In the genomic region with DNA sequence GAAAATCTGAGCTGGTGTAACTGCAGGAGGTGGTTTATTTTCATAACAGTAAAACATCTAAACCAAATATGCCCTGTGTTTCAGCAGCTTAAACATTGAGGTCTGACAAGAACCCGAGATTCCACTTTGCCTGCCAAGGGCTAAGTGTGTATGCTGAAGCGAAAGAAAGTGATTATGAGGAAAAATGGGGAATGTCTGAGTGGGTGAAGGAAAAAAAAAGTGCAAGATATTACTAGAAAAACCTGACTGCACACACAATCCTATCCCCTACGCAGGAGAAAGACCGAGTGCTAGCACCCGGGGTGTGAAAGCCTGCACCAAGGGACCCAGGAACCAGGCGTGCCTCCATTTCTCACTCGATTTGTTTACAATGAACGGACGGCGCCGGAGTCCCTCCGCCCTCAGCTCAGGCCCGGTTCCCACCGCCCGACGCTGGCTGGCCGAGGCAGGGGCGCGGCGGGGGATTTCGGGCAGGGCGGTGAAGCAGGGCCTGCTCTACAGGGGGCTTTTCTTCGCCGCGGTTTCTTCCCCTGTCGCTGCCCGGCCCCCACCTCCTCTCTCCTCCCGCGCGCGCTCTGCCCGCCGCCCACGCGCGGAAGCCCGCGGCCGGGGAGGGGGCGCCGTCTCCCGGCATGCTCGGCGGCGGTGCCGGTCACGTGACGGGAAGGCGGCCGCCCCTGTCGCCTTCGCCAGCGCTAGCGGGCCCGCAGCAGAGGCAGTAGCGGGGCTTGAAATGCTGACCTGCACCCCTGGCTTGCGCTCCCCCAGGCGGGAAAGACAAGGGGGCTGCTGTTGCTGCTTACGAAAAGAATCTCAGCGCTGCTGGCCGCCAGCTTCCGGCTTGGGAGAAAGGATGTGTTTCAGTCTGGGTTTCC, we compare ENCODE assay signal across 1 cellular context.
A peak's percentile ranks its signal among the peaks of the same experiment; 100 is the strongest.
TF ChIP-seq lines count a peak whose summit lies in the region.

No MANE protein-coding gene starts in this region.

TF ChIP-seq in K562, 482 proteins besides CTCF, POLR2A, EP300 and RAD21 (continued from another document and continues in another):
- TF ChIP-seq, protein P1, sequence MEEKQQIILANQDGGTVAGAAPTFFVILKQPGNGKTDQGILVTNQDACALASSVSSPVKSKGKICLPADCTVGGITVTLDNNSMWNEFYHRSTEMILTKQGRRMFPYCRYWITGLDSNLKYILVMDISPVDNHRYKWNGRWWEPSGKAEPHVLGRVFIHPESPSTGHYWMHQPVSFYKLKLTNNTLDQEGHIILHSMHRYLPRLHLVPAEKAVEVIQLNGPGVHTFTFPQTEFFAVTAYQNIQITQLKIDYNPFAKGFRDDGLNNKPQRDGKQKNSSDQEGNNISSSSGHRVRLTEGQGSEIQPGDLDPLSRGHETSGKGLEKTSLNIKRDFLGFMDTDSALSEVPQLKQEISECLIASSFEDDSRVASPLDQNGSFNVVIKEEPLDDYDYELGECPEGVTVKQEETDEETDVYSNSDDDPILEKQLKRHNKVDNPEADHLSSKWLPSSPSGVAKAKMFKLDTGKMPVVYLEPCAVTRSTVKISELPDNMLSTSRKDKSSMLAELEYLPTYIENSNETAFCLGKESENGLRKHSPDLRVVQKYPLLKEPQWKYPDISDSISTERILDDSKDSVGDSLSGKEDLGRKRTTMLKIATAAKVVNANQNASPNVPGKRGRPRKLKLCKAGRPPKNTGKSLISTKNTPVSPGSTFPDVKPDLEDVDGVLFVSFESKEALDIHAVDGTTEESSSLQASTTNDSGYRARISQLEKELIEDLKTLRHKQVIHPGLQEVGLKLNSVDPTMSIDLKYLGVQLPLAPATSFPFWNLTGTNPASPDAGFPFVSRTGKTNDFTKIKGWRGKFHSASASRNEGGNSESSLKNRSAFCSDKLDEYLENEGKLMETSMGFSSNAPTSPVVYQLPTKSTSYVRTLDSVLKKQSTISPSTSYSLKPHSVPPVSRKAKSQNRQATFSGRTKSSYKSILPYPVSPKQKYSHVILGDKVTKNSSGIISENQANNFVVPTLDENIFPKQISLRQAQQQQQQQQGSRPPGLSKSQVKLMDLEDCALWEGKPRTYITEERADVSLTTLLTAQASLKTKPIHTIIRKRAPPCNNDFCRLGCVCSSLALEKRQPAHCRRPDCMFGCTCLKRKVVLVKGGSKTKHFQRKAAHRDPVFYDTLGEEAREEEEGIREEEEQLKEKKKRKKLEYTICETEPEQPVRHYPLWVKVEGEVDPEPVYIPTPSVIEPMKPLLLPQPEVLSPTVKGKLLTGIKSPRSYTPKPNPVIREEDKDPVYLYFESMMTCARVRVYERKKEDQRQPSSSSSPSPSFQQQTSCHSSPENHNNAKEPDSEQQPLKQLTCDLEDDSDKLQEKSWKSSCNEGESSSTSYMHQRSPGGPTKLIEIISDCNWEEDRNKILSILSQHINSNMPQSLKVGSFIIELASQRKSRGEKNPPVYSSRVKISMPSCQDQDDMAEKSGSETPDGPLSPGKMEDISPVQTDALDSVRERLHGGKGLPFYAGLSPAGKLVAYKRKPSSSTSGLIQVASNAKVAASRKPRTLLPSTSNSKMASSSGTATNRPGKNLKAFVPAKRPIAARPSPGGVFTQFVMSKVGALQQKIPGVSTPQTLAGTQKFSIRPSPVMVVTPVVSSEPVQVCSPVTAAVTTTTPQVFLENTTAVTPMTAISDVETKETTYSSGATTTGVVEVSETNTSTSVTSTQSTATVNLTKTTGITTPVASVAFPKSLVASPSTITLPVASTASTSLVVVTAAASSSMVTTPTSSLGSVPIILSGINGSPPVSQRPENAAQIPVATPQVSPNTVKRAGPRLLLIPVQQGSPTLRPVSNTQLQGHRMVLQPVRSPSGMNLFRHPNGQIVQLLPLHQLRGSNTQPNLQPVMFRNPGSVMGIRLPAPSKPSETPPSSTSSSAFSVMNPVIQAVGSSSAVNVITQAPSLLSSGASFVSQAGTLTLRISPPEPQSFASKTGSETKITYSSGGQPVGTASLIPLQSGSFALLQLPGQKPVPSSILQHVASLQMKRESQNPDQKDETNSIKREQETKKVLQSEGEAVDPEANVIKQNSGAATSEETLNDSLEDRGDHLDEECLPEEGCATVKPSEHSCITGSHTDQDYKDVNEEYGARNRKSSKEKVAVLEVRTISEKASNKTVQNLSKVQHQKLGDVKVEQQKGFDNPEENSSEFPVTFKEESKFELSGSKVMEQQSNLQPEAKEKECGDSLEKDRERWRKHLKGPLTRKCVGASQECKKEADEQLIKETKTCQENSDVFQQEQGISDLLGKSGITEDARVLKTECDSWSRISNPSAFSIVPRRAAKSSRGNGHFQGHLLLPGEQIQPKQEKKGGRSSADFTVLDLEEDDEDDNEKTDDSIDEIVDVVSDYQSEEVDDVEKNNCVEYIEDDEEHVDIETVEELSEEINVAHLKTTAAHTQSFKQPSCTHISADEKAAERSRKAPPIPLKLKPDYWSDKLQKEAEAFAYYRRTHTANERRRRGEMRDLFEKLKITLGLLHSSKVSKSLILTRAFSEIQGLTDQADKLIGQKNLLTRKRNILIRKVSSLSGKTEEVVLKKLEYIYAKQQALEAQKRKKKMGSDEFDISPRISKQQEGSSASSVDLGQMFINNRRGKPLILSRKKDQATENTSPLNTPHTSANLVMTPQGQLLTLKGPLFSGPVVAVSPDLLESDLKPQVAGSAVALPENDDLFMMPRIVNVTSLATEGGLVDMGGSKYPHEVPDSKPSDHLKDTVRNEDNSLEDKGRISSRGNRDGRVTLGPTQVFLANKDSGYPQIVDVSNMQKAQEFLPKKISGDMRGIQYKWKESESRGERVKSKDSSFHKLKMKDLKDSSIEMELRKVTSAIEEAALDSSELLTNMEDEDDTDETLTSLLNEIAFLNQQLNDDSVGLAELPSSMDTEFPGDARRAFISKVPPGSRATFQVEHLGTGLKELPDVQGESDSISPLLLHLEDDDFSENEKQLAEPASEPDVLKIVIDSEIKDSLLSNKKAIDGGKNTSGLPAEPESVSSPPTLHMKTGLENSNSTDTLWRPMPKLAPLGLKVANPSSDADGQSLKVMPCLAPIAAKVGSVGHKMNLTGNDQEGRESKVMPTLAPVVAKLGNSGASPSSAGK (IDR thresholded peaks at IDR 0.05), result peak; percentile 96
- TF ChIP-seq MAFG (tag; conservative IDR thresholded peaks at IDR 0.05), result no peak
- TF ChIP-seq MECOM (CRISPR knock-in tag; IDR thresholded peaks at IDR 0.05), result no peak
- TF ChIP-seq, protein P2, sequence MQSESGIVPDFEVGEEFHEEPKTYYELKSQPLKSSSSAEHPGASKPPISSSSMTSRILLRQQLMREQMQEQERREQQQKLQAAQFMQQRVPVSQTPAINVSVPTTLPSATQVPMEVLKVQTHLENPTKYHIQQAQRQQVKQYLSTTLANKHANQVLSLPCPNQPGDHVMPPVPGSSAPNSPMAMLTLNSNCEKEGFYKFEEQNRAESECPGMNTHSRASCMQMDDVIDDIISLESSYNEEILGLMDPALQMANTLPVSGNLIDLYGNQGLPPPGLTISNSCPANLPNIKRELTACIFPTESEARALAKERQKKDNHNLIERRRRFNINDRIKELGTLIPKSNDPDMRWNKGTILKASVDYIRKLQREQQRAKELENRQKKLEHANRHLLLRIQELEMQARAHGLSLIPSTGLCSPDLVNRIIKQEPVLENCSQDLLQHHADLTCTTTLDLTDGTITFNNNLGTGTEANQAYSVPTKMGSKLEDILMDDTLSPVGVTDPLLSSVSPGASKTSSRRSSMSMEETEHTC (IDR thresholded peaks at IDR 0.05), result peak; percentile 57; the same call in 1 of the 2 replicates
- TF ChIP-seq EHMT2 (IDR thresholded peaks at IDR 0.05), result peak; percentile 67; the same call in 1 of the 2 replicates
- TF ChIP-seq BHLHE40 (IDR thresholded peaks at IDR 0.05; ENCODE audit: low read length), result peak; percentile 84
- 0 out of 4 replicates have a peak, but pooled peaks of 1 of the 2 experiments have one; percentile 58 for TF ChIP-seq KDM4B (IDR thresholded peaks at IDR 0.05; ENCODE audit: borderline replicate concordance in 2 of 2, low read depth in 1 of 2)
- TF ChIP-seq, protein P3, sequence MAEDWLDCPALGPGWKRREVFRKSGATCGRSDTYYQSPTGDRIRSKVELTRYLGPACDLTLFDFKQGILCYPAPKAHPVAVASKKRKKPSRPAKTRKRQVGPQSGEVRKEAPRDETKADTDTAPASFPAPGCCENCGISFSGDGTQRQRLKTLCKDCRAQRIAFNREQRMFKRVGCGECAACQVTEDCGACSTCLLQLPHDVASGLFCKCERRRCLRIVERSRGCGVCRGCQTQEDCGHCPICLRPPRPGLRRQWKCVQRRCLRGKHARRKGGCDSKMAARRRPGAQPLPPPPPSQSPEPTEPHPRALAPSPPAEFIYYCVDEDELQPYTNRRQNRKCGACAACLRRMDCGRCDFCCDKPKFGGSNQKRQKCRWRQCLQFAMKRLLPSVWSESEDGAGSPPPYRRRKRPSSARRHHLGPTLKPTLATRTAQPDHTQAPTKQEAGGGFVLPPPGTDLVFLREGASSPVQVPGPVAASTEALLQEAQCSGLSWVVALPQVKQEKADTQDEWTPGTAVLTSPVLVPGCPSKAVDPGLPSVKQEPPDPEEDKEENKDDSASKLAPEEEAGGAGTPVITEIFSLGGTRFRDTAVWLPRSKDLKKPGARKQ (CRISPR knock-in tag; IDR thresholded peaks at IDR 0.05), result no peak
- TF ChIP-seq, protein P4, sequence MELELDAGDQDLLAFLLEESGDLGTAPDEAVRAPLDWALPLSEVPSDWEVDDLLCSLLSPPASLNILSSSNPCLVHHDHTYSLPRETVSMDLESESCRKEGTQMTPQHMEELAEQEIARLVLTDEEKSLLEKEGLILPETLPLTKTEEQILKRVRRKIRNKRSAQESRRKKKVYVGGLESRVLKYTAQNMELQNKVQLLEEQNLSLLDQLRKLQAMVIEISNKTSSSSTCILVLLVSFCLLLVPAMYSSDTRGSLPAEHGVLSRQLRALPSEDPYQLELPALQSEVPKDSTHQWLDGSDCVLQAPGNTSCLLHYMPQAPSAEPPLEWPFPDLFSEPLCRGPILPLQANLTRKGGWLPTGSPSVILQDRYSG (tag; conservative IDR thresholded peaks at IDR 0.05; ENCODE audit: low read depth), result peak; percentile 71
- TF ChIP-seq ZEB2 (IDR thresholded peaks at IDR 0.05), result no peak
- peak; percentile 62 for TF ChIP-seq CBFA2T2 (conservative IDR thresholded peaks at IDR 0.05)
- peak; percentile 49; the same call in 1 of the 2 replicates for TF ChIP-seq ZBTB17 (CRISPR knock-in tag; IDR thresholded peaks at IDR 0.05)
- TF ChIP-seq E2F3 (CRISPR knock-in tag; IDR thresholded peaks at IDR 0.05), result peak; percentile 74; the same call in 1 of the 2 replicates
- peak; percentile 57 for TF ChIP-seq GABPA (tag; conservative IDR thresholded peaks at IDR 0.05; ENCODE audit: low read depth)
- TF ChIP-seq KLF1 (tag; IDR thresholded peaks at IDR 0.05), result 0 out of 2 replicates have a peak, but pooled peaks have one; percentile 14
- no peak for TF ChIP-seq U2AF1 (optimal IDR thresholded peaks at IDR 0.05; ENCODE audit: low read depth, low read length)
- TF ChIP-seq HDAC8 (tag; IDR thresholded peaks at IDR 0.05), result peak; percentile 72; the same call in 1 of the 2 replicates
- TF ChIP-seq HNRNPK (IDR thresholded peaks at IDR 0.05; ENCODE audit: low read depth, low read length, poor library complexity, severe bottlenecking), result no peak
- TF ChIP-seq CSDE1 (IDR thresholded peaks at IDR 0.05), result no peak
- TF ChIP-seq, protein P5, sequence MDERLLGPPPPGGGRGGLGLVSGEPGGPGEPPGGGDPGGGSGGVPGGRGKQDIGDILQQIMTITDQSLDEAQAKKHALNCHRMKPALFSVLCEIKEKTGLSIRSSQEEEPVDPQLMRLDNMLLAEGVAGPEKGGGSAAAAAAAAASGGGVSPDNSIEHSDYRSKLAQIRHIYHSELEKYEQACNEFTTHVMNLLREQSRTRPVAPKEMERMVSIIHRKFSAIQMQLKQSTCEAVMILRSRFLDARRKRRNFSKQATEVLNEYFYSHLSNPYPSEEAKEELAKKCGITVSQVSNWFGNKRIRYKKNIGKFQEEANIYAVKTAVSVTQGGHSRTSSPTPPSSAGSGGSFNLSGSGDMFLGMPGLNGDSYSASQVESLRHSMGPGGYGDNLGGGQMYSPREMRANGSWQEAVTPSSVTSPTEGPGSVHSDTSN (CRISPR knock-in tag; IDR thresholded peaks at IDR 0.05; ENCODE audit: low read depth), result no peak
- TF ChIP-seq, protein P5 (tag; conservative IDR thresholded peaks at IDR 0.05; ENCODE audit: low read depth), result no peak
- TF ChIP-seq CREBBP (IDR thresholded peaks at IDR 0.05; ENCODE audit: low read depth, low read length), result no peak
- 0 out of 2 replicates have a peak, but pooled peaks have one; percentile 40 for TF ChIP-seq ELF2 (CRISPR knock-in tag; IDR thresholded peaks at IDR 0.05)
- TF ChIP-seq, protein P6, sequence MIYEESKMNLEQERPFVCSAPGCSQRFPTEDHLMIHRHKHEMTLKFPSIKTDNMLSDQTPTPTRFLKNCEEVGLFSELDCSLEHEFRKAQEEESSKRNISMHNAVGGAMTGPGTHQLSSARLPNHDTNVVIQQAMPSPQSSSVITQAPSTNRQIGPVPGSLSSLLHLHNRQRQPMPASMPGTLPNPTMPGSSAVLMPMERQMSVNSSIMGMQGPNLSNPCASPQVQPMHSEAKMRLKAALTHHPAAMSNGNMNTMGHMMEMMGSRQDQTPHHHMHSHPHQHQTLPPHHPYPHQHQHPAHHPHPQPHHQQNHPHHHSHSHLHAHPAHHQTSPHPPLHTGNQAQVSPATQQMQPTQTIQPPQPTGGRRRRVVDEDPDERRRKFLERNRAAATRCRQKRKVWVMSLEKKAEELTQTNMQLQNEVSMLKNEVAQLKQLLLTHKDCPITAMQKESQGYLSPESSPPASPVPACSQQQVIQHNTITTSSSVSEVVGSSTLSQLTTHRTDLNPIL (CRISPR knock-in tag; IDR thresholded peaks at IDR 0.05), result no peak
- TF ChIP-seq YY1 (IDR thresholded peaks at IDR 0.05; ENCODE audit: borderline replicate concordance in 1 of 3, control insufficient read depth in 1 of 3, extremely low read depth in 1 of 3, insufficient read depth in 3 of 3, insufficient read length in 1 of 3, insufficient replicate concordance in 2 of 3, low read depth in 1 of 3, low read length in 2 of 3), result peak in 1 of 3 experiments; percentile 13
- peak; percentile 54; the same call in 1 of the 2 replicates for TF ChIP-seq DMBX1 (CRISPR knock-in tag; IDR thresholded peaks at IDR 0.05; ENCODE audit: borderline replicate concordance)
- peak; percentile 48; the same call in 1 of the 2 replicates for TF ChIP-seq ZNF134 (CRISPR knock-in tag; conservative IDR thresholded peaks at IDR 0.05)
- no peak for TF ChIP-seq SRSF7 (optimal IDR thresholded peaks at IDR 0.05; ENCODE audit: low read depth, low read length)
- 0 out of 2 replicates have a peak, but pooled peaks have one; percentile 58 for TF ChIP-seq ERF (CRISPR knock-in tag; IDR thresholded peaks at IDR 0.05)
- TF ChIP-seq CTBP1 (IDR thresholded peaks at IDR 0.05; ENCODE audit: borderline replicate concordance), result peak; percentile 54; the same call in 1 of the 2 replicates
